13 cellular contexts compared by ENCODE assay signal in the genomic region with DNA sequence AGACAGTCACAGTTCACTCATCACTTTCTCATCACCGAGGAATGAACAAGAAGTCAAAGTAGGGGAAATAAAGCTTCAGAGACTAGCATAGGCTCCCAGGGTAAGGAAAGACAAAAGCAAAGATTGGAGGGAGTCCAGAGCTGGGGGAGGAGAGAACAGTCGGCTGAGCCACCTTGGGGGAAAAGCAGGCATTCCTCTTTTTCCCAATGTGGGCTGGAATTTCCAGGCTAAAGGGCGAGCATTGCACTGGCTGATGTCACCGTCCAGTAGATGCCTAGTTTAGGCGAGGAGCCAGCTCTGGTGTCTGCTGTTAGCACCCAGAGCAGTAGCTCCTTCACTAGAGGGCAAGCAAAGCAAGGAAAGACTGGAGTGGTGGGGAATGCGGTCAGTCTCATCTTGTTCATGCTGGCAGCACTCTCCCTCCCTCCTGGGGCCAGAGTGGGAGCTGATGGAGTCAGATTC.
DNase-seq lines count a peak whose midpoint lies in the region; ATAC-seq and TF ChIP-seq lines count a peak whose summit lies in the region.
"Had no signal": no experiment of that assay in that cellular context is flagged by ENCODE, and none has a peak within 500 bp of the region (broad histone marks: within the 10 kb centered on the region; RNA-seq: fewer than 3 reads in every experiment).

No MANE protein-coding gene starts in this region.

- no peaks in the 10 kb centered on the region for H3K27me3 ChIP-seq in RWPE2 (ENCODE audit: insufficient read depth, poor library complexity, severe bottlenecking)
- H3K27me3 ChIP-seq: BLaER1 had no signal

- no peaks in the 10 kb centered on the region for H3K36me3 ChIP-seq in RWPE2 (ENCODE audit: low read depth)
- H3K36me3 ChIP-seq: BLaER1 had no signal

- no peaks in the 10 kb centered on the region for H3K9me3 ChIP-seq in RWPE2 (ENCODE audit: severe bottlenecking)
- H3K9me3 ChIP-seq: BLaER1, psoas muscle had no signal

- peak overlapping the region; percentile 99 for H3K27ac ChIP-seq in RWPE2 (ENCODE audit: poor library complexity, severe bottlenecking)
- H3K27ac ChIP-seq: BLaER1, psoas muscle had no signal

- H3K4me3 ChIP-seq in RWPE2 (ENCODE audit: severe bottlenecking) = no peak overlapping the region
- H3K4me3 ChIP-seq: BLaER1, psoas muscle had no signal

- H3K9me3 Mint-ChIP-seq in activated naive CD4-positive, alpha-beta T cell treated with anti-CD3 and anti-CD28 coated beads, Interleukin-2, amount 50 U/mL, for 24 hours = no peaks in the 10 kb centered on the region
- H3K9me3 Mint-ChIP-seq in activated naive CD4-positive, alpha-beta T cell treated with anti-CD3 and anti-CD28 coated beads, Interleukin-2, amount 10 ng/mL, durations not matched to agents 7 days and 5 days = no peaks in the 10 kb centered on the region

- peak; percentile 76 for ATAC-seq in RWPE2 (ENCODE audit: low read depth)
- ATAC-seq: psoas muscle had no signal

- peak; percentile 79 for TF ChIP-seq CTCF in RWPE2 (IDR thresholded peaks at IDR 0.05; ENCODE audit: poor library complexity, severe bottlenecking)

- no peak for DNase-seq in activated naive CD4-positive, alpha-beta T cell treated with anti-CD3 and anti-CD28 coated beads, Interleukin-2, amount 10 ng/mL, durations not matched to agents 7 days and 5 days
- DNase-seq in RWPE2 (ENCODE audit: low spot score) (peak; percentile 95), glomerular visceral epithelial cell (ENCODE audit: extremely low spot score) (peak; percentile 95), smooth muscle cell of the brain vasculature (ENCODE audit: low read depth, low spot score) (peak; percentile 2), KG1 (lab: John Stamatoyannopoulos, UW) (no peak), NOMO-1 treated with DMSO at 0.1 percent for 48 hours (lab: John Stamatoyannopoulos, UW; ENCODE audit: unreplicated experiment) (no peak)
- no peak for DNase-seq in activated CD8-positive, alpha-beta memory T cell treated with anti-CD3 and anti-CD28 coated beads for 24 hours
- DNase-seq: activated CD4-positive, alpha-beta T cell treated with anti-CD3 and anti-CD28 coated beads, Interleukin-2, amount 50 U/mL, for 4 hours; KBM-7; psoas muscle had no signal

- peaks cover 46% of the 10 kb centered on the region for H3K4me1 ChIP-seq in RWPE2 (ENCODE audit: insufficient read depth, poor library complexity, severe bottlenecking)
- H3K4me1 ChIP-seq: BLaER1, psoas muscle had no signal

- H3K4me3 Mint-ChIP-seq in activated naive CD4-positive, alpha-beta T cell treated with anti-CD3 and anti-CD28 coated beads, Interleukin-2, amount 50 U/mL, for 24 hours = no peak overlapping the region
- no peak overlapping the region for H3K4me3 Mint-ChIP-seq in activated naive CD4-positive, alpha-beta T cell treated with anti-CD3 and anti-CD28 coated beads, Interleukin-2, amount 10 ng/mL, durations not matched to agents 7 days and 5 days
- H3K4me3 Mint-ChIP-seq: brain had no signal

- no peaks in the 10 kb centered on the region for H3K4me1 Mint-ChIP-seq in activated naive CD4-positive, alpha-beta T cell treated with anti-CD3 and anti-CD28 coated beads, Interleukin-2, amount 50 U/mL, for 24 hours
- no peaks in the 10 kb centered on the region for H3K4me1 Mint-ChIP-seq in activated naive CD4-positive, alpha-beta T cell treated with anti-CD3 and anti-CD28 coated beads, Interleukin-2, amount 10 ng/mL, durations not matched to agents 7 days and 5 days

- peak overlapping the region; percentile 56 for H3K27ac Mint-ChIP-seq in activated naive CD4-positive, alpha-beta T cell treated with anti-CD3 and anti-CD28 coated beads, Interleukin-2, amount 50 U/mL, for 24 hours
- H3K27ac Mint-ChIP-seq in activated naive CD4-positive, alpha-beta T cell treated with anti-CD3 and anti-CD28 coated beads, Interleukin-2, amount 10 ng/mL, durations not matched to agents 7 days and 5 days = no peak overlapping the region
- H3K27ac Mint-ChIP-seq: brain had no signal

- no peaks in the 10 kb centered on the region for H3K36me3 Mint-ChIP-seq in activated naive CD4-positive, alpha-beta T cell treated with anti-CD3 and anti-CD28 coated beads, Interleukin-2, amount 50 U/mL, for 24 hours
- no peaks in the 10 kb centered on the region for H3K36me3 Mint-ChIP-seq in activated naive CD4-positive, alpha-beta T cell treated with anti-CD3 and anti-CD28 coated beads, Interleukin-2, amount 10 ng/mL, durations not matched to agents 7 days and 5 days
- H3K36me3 Mint-ChIP-seq: brain had no signal

- peaks cover 10% of the 10 kb centered on the region for H3K27me3 Mint-ChIP-seq in activated naive CD4-positive, alpha-beta T cell treated with anti-CD3 and anti-CD28 coated beads, Interleukin-2, amount 50 U/mL, for 24 hours
- H3K27me3 Mint-ChIP-seq in activated naive CD4-positive, alpha-beta T cell treated with anti-CD3 and anti-CD28 coated beads, Interleukin-2, amount 10 ng/mL, durations not matched to agents 7 days and 5 days = peaks cover 68% of the 10 kb centered on the region

- CTCF ChIA-PET in activated naive CD4-positive, alpha-beta T cell treated with anti-CD3 and anti-CD28 coated beads, Interleukin-2, amount 10 ng/mL, durations not matched to agents 7 days and 5 days (lab: Charles Lee) = no interaction called here

Comparison
In these comparisons a context has a peak if more than half of its experiments do, and no peak if none do; other contexts are left out.
1. DNase-seq: peak in RWPE2 (single experiment), glomerular visceral epithelial cell (single experiment) and smooth muscle cell of the brain vasculature (single experiment); none in activated naive CD4-positive, alpha-beta T cell treated with anti-CD3 and anti-CD28 coated beads, Interleukin-2, amount 10 ng/mL, durations not matched to agents 7 days and 5 days (single experiment), activated CD8-positive, alpha-beta memory T cell treated with anti-CD3 and anti-CD28 coated beads for 24 hours (single experiment), KG1 (single experiment) and NOMO-1 treated with DMSO at 0.1 percent for 48 hours (single experiment).